Comparison of ENCODE assay signal across 14 cellular contexts in genomic region chr2:181516992-181517391, GRCh38. TPM values are rescaled to one million over a fixed set of nuclear protein-coding genes. Genes with fewer than 3 reads are reported as not detected.
A peak's percentile ranks its signal among the peaks of the same experiment; 100 is the strongest.
DNase-seq lines count a peak whose midpoint lies in the region; ATAC-seq and TF ChIP-seq lines count a peak whose summit lies in the region.
"Had no signal": no experiment of that assay in that cellular context is flagged by ENCODE, and none has a peak within 500 bp of the region (broad histone marks: within the 10 kb centered on the region; RNA-seq: fewer than 3 reads in every experiment).

No MANE protein-coding gene starts in this region.

- no peak overlapping the region for H3K4me3 ChIP-seq in esophagus muscularis mucosa
- H3K4me3 ChIP-seq: K562, PC-9 had no signal

- no peaks in the 10 kb centered on the region for H3K36me3 ChIP-seq in esophagus muscularis mucosa

- H3K27me3 ChIP-seq in CD4-positive, alpha-beta T cell (ENCODE audit: control insufficient read depth, insufficient read depth, low read length) = no peaks in the 10 kb centered on the region
- peaks cover 0 to 3% (median 0%) of the 10 kb centered on the region in 4 donors for H3K27me3 ChIP-seq in esophagus muscularis mucosa

- TF ChIP-seq CTCF in activated CD8-positive, alpha-beta T cell treated with anti-CD3 and anti-CD28 coated beads for 36 hours (IDR thresholded peaks at IDR 0.05) = no peak
- TF ChIP-seq CTCF in CD4-positive, alpha-beta T cell (IDR thresholded peaks at IDR 0.05) = no peak
- no peak for TF ChIP-seq CTCF in esophagus muscularis mucosa (IDR thresholded peaks at IDR 0.05)

- no peaks in the 10 kb centered on the region for H3K27me3 Mint-ChIP-seq in activated CD8-positive, alpha-beta T cell treated with anti-CD3 and anti-CD28 coated beads for 36 hours
- no peaks in the 10 kb centered on the region for H3K27me3 Mint-ChIP-seq in activated CD8-positive, alpha-beta T cell treated with anti-CD3 and anti-CD28 coated beads, Interleukin-2, amount 10 ng/mL, durations not matched to agents 7 days and 5 days (ENCODE audit: low read depth)
- H3K27me3 Mint-ChIP-seq in CD4-positive, alpha-beta T cell = no peaks in the 10 kb centered on the region
- H3K27me3 Mint-ChIP-seq in T-cell (no peaks in the 10 kb centered on the region), memory B cell (no peaks in the 10 kb centered on the region)

- H3K36me3 Mint-ChIP-seq in activated CD8-positive, alpha-beta T cell treated with anti-CD3 and anti-CD28 coated beads for 36 hours (ENCODE audit: low read depth) = peaks cover 61% of the 10 kb centered on the region
- peaks cover 81% of the 10 kb centered on the region for H3K36me3 Mint-ChIP-seq in activated CD8-positive, alpha-beta T cell treated with anti-CD3 and anti-CD28 coated beads, Interleukin-2, amount 10 ng/mL, durations not matched to agents 7 days and 5 days (ENCODE audit: low read depth)
- peaks cover 93% of the 10 kb centered on the region for H3K36me3 Mint-ChIP-seq in CD4-positive, alpha-beta T cell (ENCODE audit: low read depth)
- H3K36me3 Mint-ChIP-seq in T-cell (peaks cover 67% of the 10 kb centered on the region), memory B cell (peaks cover 36% of the 10 kb centered on the region)

- DNase-seq in activated CD8-positive, alpha-beta T cell treated with anti-CD3 and anti-CD28 coated beads for 36 hours = no peak
- DNase-seq in activated CD8-positive, alpha-beta T cell treated with anti-CD3 and anti-CD28 coated beads, Interleukin-2, amount 10 ng/mL, durations not matched to agents 7 days and 5 days = no peak
- DNase-seq in CD4-positive, alpha-beta T cell = no peak
- DNase-seq in T-cell (no peak), memory B cell (ENCODE audit: low spot score in 2 of 2) (no peak), esophagus muscularis mucosa (ENCODE audit: extremely low spot score) (no peak)
- DNase-seq: DND-41, GF-D8, NCI-H2107 had no signal

- no peak for TF ChIP-seq POLR2A in esophagus muscularis mucosa (IDR thresholded peaks at IDR 0.05; ENCODE audit: low read depth)

- peaks cover 2 to 21% (median 14%) of the 10 kb centered on the region in 4 donors for H3K4me1 ChIP-seq in esophagus muscularis mucosa

- peaks cover 36% of the 10 kb centered on the region for H3K4me1 Mint-ChIP-seq in activated CD8-positive, alpha-beta T cell treated with anti-CD3 and anti-CD28 coated beads for 36 hours (ENCODE audit: low read depth)
- H3K4me1 Mint-ChIP-seq in activated CD8-positive, alpha-beta T cell treated with anti-CD3 and anti-CD28 coated beads, Interleukin-2, amount 10 ng/mL, durations not matched to agents 7 days and 5 days (ENCODE audit: low read depth) = peaks cover 31% of the 10 kb centered on the region
- peaks cover 63% of the 10 kb centered on the region for H3K4me1 Mint-ChIP-seq in CD4-positive, alpha-beta T cell (ENCODE audit: low read depth)
- H3K4me1 Mint-ChIP-seq in T-cell = peaks cover 59 to 63% (median 61%) of the 10 kb centered on the region in 3 donors
- peaks cover 8% of the 10 kb centered on the region for H3K4me1 Mint-ChIP-seq in memory B cell
- H3K4me1 Mint-ChIP-seq: CD14-positive monocyte had no signal

- no peak overlapping the region for H3K4me3 Mint-ChIP-seq in activated CD8-positive, alpha-beta T cell treated with anti-CD3 and anti-CD28 coated beads for 36 hours
- no peak overlapping the region for H3K4me3 Mint-ChIP-seq in activated CD8-positive, alpha-beta T cell treated with anti-CD3 and anti-CD28 coated beads, Interleukin-2, amount 10 ng/mL, durations not matched to agents 7 days and 5 days
- no peak overlapping the region for H3K4me3 Mint-ChIP-seq in CD4-positive, alpha-beta T cell
- peak overlapping the region in 1 of 3 donors; percentile 2 for H3K4me3 Mint-ChIP-seq in T-cell
- H3K4me3 Mint-ChIP-seq in memory B cell = no peak overlapping the region
- H3K4me3 Mint-ChIP-seq: CD14-positive monocyte had no signal

- no peak for ATAC-seq in activated CD8-positive, alpha-beta T cell treated with anti-CD3 and anti-CD28 coated beads for 36 hours
- ATAC-seq in activated CD8-positive, alpha-beta T cell treated with anti-CD3 and anti-CD28 coated beads, Interleukin-2, amount 10 ng/mL, durations not matched to agents 7 days and 5 days = no peak
- ATAC-seq in CD4-positive, alpha-beta T cell (ENCODE audit: poor library complexity) = no peak
- ATAC-seq in T-cell (replicated peaks in 1 of 4) (no peak), memory B cell (ENCODE audit: low read depth) (no peak), GM19467 (IDR thresholded peaks at IDR 0.05; ENCODE audit: unreplicated experiment) (no peak), HG03354 (IDR thresholded peaks at IDR 0.05; ENCODE audit: poor library complexity, severe bottlenecking, unreplicated experiment) (no peak)
- ATAC-seq: K562 had no signal

- CTCF ChIA-PET in activated CD8-positive, alpha-beta T cell treated with anti-CD3 and anti-CD28 coated beads for 36 hours (lab: Charles Lee) = interaction anchor here (0.7 to 2.9 kb wide), 3 partner anchors 54 to 435 kb away, joined by 3 to 8 read pairs (median 3); no protein-coding TSS in a partner anchor
- CTCF ChIA-PET in activated CD8-positive, alpha-beta T cell treated with anti-CD3 and anti-CD28 coated beads, Interleukin-2, amount 10 ng/mL, durations not matched to agents 7 days and 5 days (lab: Charles Lee) = interaction anchor here (1.0 to 1.6 kb wide), 6 partner anchors 17 to 412 kb away, joined by 3 to 6 read pairs (median 4); no protein-coding TSS in a partner anchor
- CTCF ChIA-PET in CD4-positive, alpha-beta T cell (lab: Charles Lee) = interaction anchor here (1.3 to 1.6 kb wide), 2 partner anchors 11 to 119 kb away, joined by 3 read pairs; no protein-coding TSS in a partner anchor
- CTCF ChIA-PET in T-cell (lab: Charles Lee) = interaction anchor here (0.6 to 1.0 kb wide), 2 partner anchors 11 to 199 kb away, joined by 3 to 5 read pairs; no protein-coding TSS in a partner anchor

- H3K27ac Mint-ChIP-seq in activated CD8-positive, alpha-beta T cell treated with anti-CD3 and anti-CD28 coated beads for 36 hours = peak overlapping the region; percentile 68
- no peak overlapping the region for H3K27ac Mint-ChIP-seq in activated CD8-positive, alpha-beta T cell treated with anti-CD3 and anti-CD28 coated beads, Interleukin-2, amount 10 ng/mL, durations not matched to agents 7 days and 5 days
- peak overlapping the region; percentile 77 for H3K27ac Mint-ChIP-seq in CD4-positive, alpha-beta T cell
- H3K27ac Mint-ChIP-seq in T-cell (peak overlapping the region; percentile 44 to 64), memory B cell (peak overlapping the region; percentile 68)

- H3K27ac ChIP-seq in CD4-positive, alpha-beta T cell (ENCODE audit: low read depth, low read length) = no peak overlapping the region
- no peak overlapping the region for H3K27ac ChIP-seq in esophagus muscularis mucosa (replicated peaks in 1 of 4)
- H3K27ac ChIP-seq: PC-9 had no signal

- no peaks in the 10 kb centered on the region for H3K9me3 Mint-ChIP-seq in activated CD8-positive, alpha-beta T cell treated with anti-CD3 and anti-CD28 coated beads for 36 hours
- H3K9me3 Mint-ChIP-seq in activated CD8-positive, alpha-beta T cell treated with anti-CD3 and anti-CD28 coated beads, Interleukin-2, amount 10 ng/mL, durations not matched to agents 7 days and 5 days (ENCODE audit: insufficient read depth) = no peaks in the 10 kb centered on the region
- H3K9me3 Mint-ChIP-seq in CD4-positive, alpha-beta T cell = no peaks in the 10 kb centered on the region
- H3K9me3 Mint-ChIP-seq in T-cell (no peaks in the 10 kb centered on the region), memory B cell (no peaks in the 10 kb centered on the region)
- H3K9me3 Mint-ChIP-seq: CD14-positive monocyte had no signal

- POLR2A ChIA-PET in activated CD8-positive, alpha-beta T cell treated with anti-CD3 and anti-CD28 coated beads for 36 hours (lab: Charles Lee) = no interaction called here
- POLR2A ChIA-PET in activated CD8-positive, alpha-beta T cell treated with anti-CD3 and anti-CD28 coated beads, Interleukin-2, amount 10 ng/mL, durations not matched to agents 7 days and 5 days (lab: Charles Lee) = no interaction called here
- POLR2A ChIA-PET in CD4-positive, alpha-beta T cell (lab: Charles Lee) = interaction anchor here (0.7 kb wide), 1 partner anchor 49 kb away, joined by 3 read pairs; no protein-coding TSS in a partner anchor
- POLR2A ChIA-PET in T-cell (lab: Charles Lee) = interaction anchor here in 1 of 2 donors (1.8 kb wide), 1 partner anchor 12 kb away, joined by 4 read pairs; no protein-coding TSS in a partner anchor

- no peaks in the 10 kb centered on the region for H3K9me3 ChIP-seq in CD4-positive, alpha-beta T cell (ENCODE audit: control insufficient read depth, low read length)
- no peaks in the 10 kb centered on the region for H3K9me3 ChIP-seq in esophagus muscularis mucosa

- no peak for TF ChIP-seq EP300 in esophagus muscularis mucosa (IDR thresholded peaks at IDR 0.05)

- intact Hi-C loops in activated CD8-positive, alpha-beta T cell treated with anti-CD3 and anti-CD28 coated beads for 36 hours (cut with micrococcal nuclease) = no loop called here
- intact Hi-C loops in CD4-positive, alpha-beta T cell (cut with DNase I, micrococcal nuclease) = no loop called here
- intact Hi-C loops in esophagus muscularis mucosa (cut with DNase I) = no loop called here

RNA-seq across cellular contexts. Expression of gene ITGA4, which starts 59.8 kb away (rescaled TPM):
- total RNA-seq in activated CD8-positive, alpha-beta T cell treated with anti-CD3 and anti-CD28 coated beads for 36 hours = 10 to 100 TPM; 61.6 to 64.5 TPM
- 100 to 1,000 TPM; 144 to 152 TPM for total RNA-seq in activated CD8-positive, alpha-beta T cell treated with anti-CD3 and anti-CD28 coated beads, Interleukin-2, amount 10 ng/mL, durations not matched to agents 7 days and 5 days
- total RNA-seq in CD4-positive, alpha-beta T cell = 10 to 100 TPM; 79.4 to 79.5 TPM
- total RNA-seq in T-cell (100 to 1,000 TPM; 150 to 318 (median 255) TPM), esophagus muscularis mucosa (1 to 10 TPM; 2.2 to 8.4 (median 3.5) TPM)

Comparison
In these comparisons a context has a peak if more than half of its experiments do, and no peak if none do; other contexts are left out.
1. RNA of gene ITGA4, which starts 59.8 kb away (total RNA-seq): 150 to 318 TPM in T-cell, 144 to 152 TPM in activated CD8-positive, alpha-beta T cell treated with anti-CD3 and anti-CD28 coated beads, Interleukin-2, amount 10 ng/mL, durations not matched to agents 7 days and 5 days, 79.4 to 79.5 TPM in CD4-positive, alpha-beta T cell and 61.6 to 64.5 TPM in activated CD8-positive, alpha-beta T cell treated with anti-CD3 and anti-CD28 coated beads for 36 hours; 2.2 to 8.4 TPM in esophagus muscularis mucosa; every median in the first group is over 4 times any median in the second.